In the genomic region with DNA sequence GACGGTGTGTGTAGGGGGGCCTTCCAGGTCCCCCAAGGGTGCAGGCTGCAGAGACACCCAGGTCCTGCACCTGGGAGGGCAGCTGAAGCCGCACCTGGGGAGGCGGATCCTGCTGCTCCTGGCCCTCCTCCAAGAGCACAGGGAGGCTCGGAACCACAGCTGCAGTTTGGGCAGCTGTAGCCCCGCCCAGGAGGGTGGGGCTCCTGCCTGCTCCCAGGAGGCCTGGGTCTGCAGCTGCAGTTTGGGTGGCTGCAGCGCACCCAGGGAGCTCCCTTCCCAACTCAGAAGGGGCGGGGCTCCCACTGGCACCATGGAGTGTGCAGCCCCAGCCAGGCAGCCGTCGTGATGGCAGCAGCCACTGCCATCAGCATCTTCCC, we compare ENCODE assay signal across 1 cellular context.
TF ChIP-seq lines count a peak whose summit lies in the region.

No MANE protein-coding gene starts in this region.

TF ChIP-seq in GM23338, 12 proteins besides CTCF, POLR2A, EP300 and RAD21 (continued from another document):
- TF ChIP-seq, protein P1, sequence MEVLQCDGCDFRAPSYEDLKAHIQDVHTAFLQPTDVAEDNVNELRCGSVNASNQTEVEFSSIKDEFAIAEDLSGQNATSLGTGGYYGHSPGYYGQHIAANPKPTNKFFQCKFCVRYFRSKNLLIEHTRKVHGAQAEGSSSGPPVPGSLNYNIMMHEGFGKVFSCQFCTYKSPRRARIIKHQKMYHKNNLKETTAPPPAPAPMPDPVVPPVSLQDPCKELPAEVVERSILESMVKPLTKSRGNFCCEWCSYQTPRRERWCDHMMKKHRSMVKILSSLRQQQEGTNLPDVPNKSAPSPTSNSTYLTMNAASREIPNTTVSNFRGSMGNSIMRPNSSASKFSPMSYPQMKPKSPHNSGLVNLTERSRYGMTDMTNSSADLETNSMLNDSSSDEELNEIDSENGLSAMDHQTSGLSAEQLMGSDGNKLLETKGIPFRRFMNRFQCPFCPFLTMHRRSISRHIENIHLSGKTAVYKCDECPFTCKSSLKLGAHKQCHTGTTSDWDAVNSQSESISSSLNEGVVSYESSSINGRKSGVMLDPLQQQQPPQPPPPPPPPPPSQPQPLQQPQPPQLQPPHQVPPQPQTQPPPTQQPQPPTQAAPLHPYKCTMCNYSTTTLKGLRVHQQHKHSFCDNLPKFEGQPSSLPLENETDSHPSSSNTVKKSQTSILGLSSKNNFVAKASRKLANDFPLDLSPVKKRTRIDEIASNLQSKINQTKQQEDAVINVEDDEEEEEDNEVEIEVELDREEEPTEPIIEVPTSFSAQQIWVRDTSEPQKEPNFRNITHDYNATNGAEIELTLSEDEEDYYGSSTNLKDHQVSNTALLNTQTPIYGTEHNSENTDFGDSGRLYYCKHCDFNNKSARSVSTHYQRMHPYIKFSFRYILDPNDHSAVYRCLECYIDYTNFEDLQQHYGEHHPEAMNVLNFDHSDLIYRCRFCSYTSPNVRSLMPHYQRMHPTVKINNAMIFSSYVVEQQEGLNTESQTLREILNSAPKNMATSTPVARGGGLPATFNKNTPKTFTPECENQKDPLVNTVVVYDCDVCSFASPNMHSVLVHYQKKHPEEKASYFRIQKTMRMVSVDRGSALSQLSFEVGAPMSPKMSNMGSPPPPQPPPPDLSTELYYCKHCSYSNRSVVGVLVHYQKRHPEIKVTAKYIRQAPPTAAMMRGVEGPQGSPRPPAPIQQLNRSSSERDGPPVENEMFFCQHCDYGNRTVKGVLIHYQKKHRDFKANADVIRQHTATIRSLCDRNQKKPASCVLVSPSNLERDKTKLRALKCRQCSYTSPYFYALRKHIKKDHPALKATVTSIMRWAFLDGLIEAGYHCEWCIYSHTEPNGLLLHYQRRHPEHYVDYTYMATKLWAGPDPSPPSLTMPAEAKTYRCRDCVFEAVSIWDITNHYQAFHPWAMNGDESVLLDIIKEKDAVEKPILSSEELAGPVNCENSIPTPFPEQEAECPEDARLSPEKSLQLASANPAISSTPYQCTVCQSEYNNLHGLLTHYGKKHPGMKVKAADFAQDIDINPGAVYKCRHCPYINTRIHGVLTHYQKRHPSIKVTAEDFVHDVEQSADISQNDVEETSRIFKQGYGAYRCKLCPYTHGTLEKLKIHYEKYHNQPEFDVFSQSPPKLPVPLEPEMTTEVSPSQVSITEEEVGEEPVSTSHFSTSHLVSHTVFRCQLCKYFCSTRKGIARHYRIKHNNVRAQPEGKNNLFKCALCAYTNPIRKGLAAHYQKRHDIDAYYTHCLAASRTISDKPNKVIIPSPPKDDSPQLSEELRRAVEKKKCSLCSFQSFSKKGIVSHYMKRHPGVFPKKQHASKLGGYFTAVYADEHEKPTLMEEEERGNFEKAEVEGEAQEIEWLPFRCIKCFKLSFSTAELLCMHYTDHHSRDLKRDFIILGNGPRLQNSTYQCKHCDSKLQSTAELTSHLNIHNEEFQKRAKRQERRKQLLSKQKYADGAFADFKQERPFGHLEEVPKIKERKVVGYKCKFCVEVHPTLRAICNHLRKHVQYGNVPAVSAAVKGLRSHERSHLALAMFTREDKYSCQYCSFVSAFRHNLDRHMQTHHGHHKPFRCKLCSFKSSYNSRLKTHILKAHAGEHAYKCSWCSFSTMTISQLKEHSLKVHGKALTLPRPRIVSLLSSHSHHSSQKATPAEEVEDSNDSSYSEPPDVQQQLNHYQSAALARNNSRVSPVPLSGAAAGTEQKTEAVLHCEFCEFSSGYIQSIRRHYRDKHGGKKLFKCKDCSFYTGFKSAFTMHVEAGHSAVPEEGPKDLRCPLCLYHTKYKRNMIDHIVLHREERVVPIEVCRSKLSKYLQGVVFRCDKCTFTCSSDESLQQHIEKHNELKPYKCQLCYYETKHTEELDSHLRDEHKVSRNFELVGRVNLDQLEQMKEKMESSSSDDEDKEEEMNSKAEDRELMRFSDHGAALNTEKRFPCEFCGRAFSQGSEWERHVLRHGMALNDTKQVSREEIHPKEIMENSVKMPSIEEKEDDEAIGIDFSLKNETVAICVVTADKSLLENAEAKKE (CRISPR knock-in tag; IDR thresholded peaks at IDR 0.05): no peak
- TF ChIP-seq EZH2 (IDR thresholded peaks at IDR 0.05; ENCODE audit: low read depth, unreplicated experiment) (no peak), EZH2phosphoT487 (IDR thresholded peaks at IDR 0.05; ENCODE audit: unreplicated experiment) (no peak), ZNF114 (CRISPR knock-in tag; IDR thresholded peaks at IDR 0.05) (no peak), POLR2AphosphoS5 (IDR thresholded peaks at IDR 0.05; ENCODE audit: low read depth) (no peak), ZNF331 (CRISPR knock-in tag; IDR thresholded peaks at IDR 0.05; ENCODE audit: low read depth) (no peak), JUNB (IDR thresholded peaks at IDR 0.05; ENCODE audit: unreplicated experiment) (no peak), CREB1 (CRISPR knock-in tag; IDR thresholded peaks at IDR 0.05; ENCODE audit: low read depth) (no peak), STAT1 (IDR thresholded peaks at IDR 0.05; ENCODE audit: unreplicated experiment) (no peak)
